16 cellular contexts compared by ENCODE assay signal in genomic region chr17:29505826-29506225, GRCh38.
"Had no signal": no experiment of that assay in that cellular context is flagged by ENCODE, and none has a peak within 500 bp of the region (broad histone marks: within the 10 kb centered on the region; RNA-seq: fewer than 3 reads in every experiment).

No MANE protein-coding gene starts in this region.

- DNase-seq: activated CD4-positive, alpha-beta T cell treated with anti-CD3 and anti-CD28 coated beads, Interleukin-2, amount 50 U/mL, for 4 hours; activated effector memory CD4-positive, alpha-beta T cell treated with anti-CD3 and anti-CD28 coated beads, Interleukin-2, amount 50 U/mL, for 16 hours; activated naive CD8-positive, alpha-beta T cell treated with anti-CD3 and anti-CD28 coated beads, Interleukin-2, amount 10 ng/mL, durations not matched to agents 7 days and 5 days; activated T-cell treated with anti-CD3 and anti-CD28 coated beads, Interleukin-2, amount 50 U/mL, for 72 hours; amygdala; dorsolateral prefrontal cortex; hypothalamus; islet precursor cell; left colon; stimulated activated CD4-positive, alpha-beta T cell treated with anti-CD3 and anti-CD28 coated beads, Interleukin-4, amount 100 ng/mL, for 1 hour; T-helper 1 cell; T1000; WERI-Rb-1 had no signal

- H3K27me3 Mint-ChIP-seq: activated naive CD8-positive, alpha-beta T cell treated with anti-CD3 and anti-CD28 coated beads, Interleukin-2, amount 10 ng/mL, durations not matched to agents 7 days and 5 days; natural killer cell treated with Interleukin-12 subunit alpha and Interleukin-12 subunit beta and Interleukin-15 and Interleukin-18, amount 100 ng/mL, for 72 hours had no signal

- H3K27ac Mint-ChIP-seq: activated naive CD8-positive, alpha-beta T cell treated with anti-CD3 and anti-CD28 coated beads, Interleukin-2, amount 10 ng/mL, durations not matched to agents 7 days and 5 days; natural killer cell treated with Interleukin-12 subunit alpha and Interleukin-12 subunit beta and Interleukin-15 and Interleukin-18, amount 100 ng/mL, for 72 hours had no signal

- H3K4me3 Mint-ChIP-seq: activated naive CD8-positive, alpha-beta T cell treated with anti-CD3 and anti-CD28 coated beads, Interleukin-2, amount 10 ng/mL, durations not matched to agents 7 days and 5 days; activated T-cell treated with anti-CD3 and anti-CD28 coated beads, Interleukin-2, amount 50 U/mL, for 72 hours; mesothelial cell of epicardium; natural killer cell treated with Interleukin-12 subunit alpha and Interleukin-12 subunit beta and Interleukin-15 and Interleukin-18, amount 100 ng/mL, for 72 hours had no signal

- H3K9me3 Mint-ChIP-seq: activated naive CD8-positive, alpha-beta T cell treated with anti-CD3 and anti-CD28 coated beads, Interleukin-2, amount 10 ng/mL, durations not matched to agents 7 days and 5 days; activated T-cell treated with anti-CD3 and anti-CD28 coated beads, Interleukin-2, amount 50 U/mL, for 72 hours; mesothelial cell of epicardium; natural killer cell treated with Interleukin-12 subunit alpha and Interleukin-12 subunit beta and Interleukin-15 and Interleukin-18, amount 100 ng/mL, for 72 hours had no signal

- ATAC-seq: activated T-cell treated with anti-CD3 and anti-CD28 coated beads, Interleukin-2, amount 50 U/mL, for 72 hours; left colon; natural killer cell treated with Interleukin-12 subunit alpha and Interleukin-12 subunit beta and Interleukin-15 and Interleukin-18, amount 100 ng/mL, for 72 hours; sciatic nerve had no signal

- H3K4me1 Mint-ChIP-seq: activated naive CD8-positive, alpha-beta T cell treated with anti-CD3 and anti-CD28 coated beads, Interleukin-2, amount 10 ng/mL, durations not matched to agents 7 days and 5 days; mesothelial cell of epicardium had no signal
